In genomic region chr7:150380463-150380862, GRCh38 we compare ENCODE assay signal across 9 cellular contexts. TPM values are rescaled to one million over a fixed set of nuclear protein-coding genes. Genes with fewer than 3 reads are reported as not detected.
DNase-seq lines count a peak whose midpoint lies in the region; ATAC-seq, FAIRE-seq and TF ChIP-seq lines count a peak whose summit lies in the region.
"Had no signal": no experiment of that assay in that cellular context is flagged by ENCODE, and none has a peak within 500 bp of the region (broad histone marks: within the 10 kb centered on the region; RNA-seq: fewer than 3 reads in every experiment).

No MANE protein-coding gene starts in this region.

- WGBS in K562 (ENCODE audit: insufficient coverage, low coverage, missing lambda C conversion rate): 63% methylated on average over 11 of the region's 11 CpGs

- FAIRE-seq in K562 (lab: Jason Lieb, UNC): no peak

- peak overlapping the region; percentile 99 for H3K4me3 Mint-ChIP-seq in neural crest cell

- peak overlapping the region; percentile 64 to 81 for H3K9ac ChIP-seq in K562 (ENCODE audit: insufficient read depth in 1 of 2, low read depth in 2 of 2, low read length in 2 of 2)

- no peaks in the 10 kb centered on the region for H3K9me3 ChIP-seq in K562 (replicated peaks; ENCODE audit: control insufficient read depth, insufficient read depth, low read depth, low read length)

- in situ Hi-C loops in K562 (cut with MboI): no loop called here

- H3K36me3 ChIP-seq in GM06990 (ENCODE audit: control insufficient read depth, insufficient read depth, low read length) (peaks cover 2% of the 10 kb centered on the region), K562 (ENCODE audit: control insufficient read depth, insufficient read depth, low read length) (peaks cover 8% of the 10 kb centered on the region; the same call in 1 of the 3 replicates)

- no peak for TF ChIP-seq EP300 in K562 (IDR thresholded peaks at IDR 0.05; ENCODE audit: low read length)

- TF ChIP-seq POLR2A in K562 (conservative IDR thresholded peaks at IDR 0.05): no peak

- CTCF ChIA-PET in K562 (lab: Yijun Ruan, JAX; ENCODE audit: low intra/inter-chr PET ratio): no interaction called here

- no peak for TF ChIP-seq RAD21 in K562 (CRISPR knock-in tag; conservative IDR thresholded peaks at IDR 0.05 in 1 of 2, IDR thresholded peaks at IDR 0.05 in 1 of 2)

- ATAC-seq in HG02798 (IDR thresholded peaks at IDR 0.05; ENCODE audit: poor library complexity, unreplicated experiment) (peak; percentile 9), K562 (no peak), GM18519 (IDR thresholded peaks at IDR 0.05; ENCODE audit: low FRiP score, unreplicated experiment) (no peak)

- H3K79me2 ChIP-seq in K562 (ENCODE audit: control insufficient read depth, insufficient read depth, low read length): peaks cover 58% of the 10 kb centered on the region

- H2AFZ ChIP-seq in K562 (ENCODE audit: low read depth, low read length): no peak overlapping the region

- no peaks in the 10 kb centered on the region for H3K36me3 Mint-ChIP-seq in neural crest cell (ENCODE audit: low read depth)

- H4K20me1 ChIP-seq in K562 (replicated peaks; ENCODE audit: control insufficient read depth, insufficient read depth, low read length): peaks cover 32% of the 10 kb centered on the region

- no peaks in the 10 kb centered on the region for H3K27me3 ChIP-seq in GM06990 (replicated peaks; ENCODE audit: control insufficient read depth, insufficient read depth, low read length)
- H3K27me3 ChIP-seq in K562 (ENCODE audit: control insufficient read depth in 2 of 2, insufficient read depth in 2 of 2, low read length in 2 of 2): no peaks in the 10 kb centered on the region

- intact Hi-C loops in K562 (cut with micrococcal nuclease): no loop called here

- TF ChIP-seq CTCF in GM06990 (IDR thresholded peaks at IDR 0.05; ENCODE audit: insufficient read depth, low read length, poor library complexity, severe bottlenecking) (no peak), K562 (IDR thresholded peaks at IDR 0.05 in 2 of 3, conservative IDR thresholded peaks at IDR 0.05 in 1 of 3; ENCODE audit: insufficient read depth in 2 of 3, low read depth in 1 of 3, low read length in 3 of 3) (no peak; a peak in 1 of 6 replicates), neural crest cell (conservative IDR thresholded peaks at IDR 0.05) (no peak)

- BruUV-seq in K562 (replicated peaks; lab: Mats Ljungman, UMichigan): no TSS peak

- peak overlapping the region; percentile 99 for H3K4me2 ChIP-seq in K562 (ENCODE audit: insufficient read depth, low read length)

- peaks cover 10% of the 10 kb centered on the region for H3K9me1 ChIP-seq in K562 (ENCODE audit: control insufficient read depth, insufficient read depth, low read length)

- DNase-seq in GM06990 (ENCODE audit: extremely low read depth, insufficient read length): peak; percentile 53
- no peak for DNase-seq in K562 (ENCODE audit: extremely low read depth in 1 of 4, low spot score in 3 of 4)
- DNase-seq in neural crest cell (ENCODE audit: low read depth, low spot score): no peak
- DNase-seq in NOMO-1 (lab: John Stamatoyannopoulos, UW; ENCODE audit: unreplicated experiment in 2 of 2): no peak
- DNase-seq in KG1 (lab: John Stamatoyannopoulos, UW): no peak
- no peak for DNase-seq in NCI-H2171 treated with DMSO at 0.1 percent for 48 hours (lab: John Stamatoyannopoulos, UW)

- no peak overlapping the region for H3K27ac ChIP-seq in K562 (ENCODE audit: extremely low read depth, low read depth, low read length)

- H3K27ac Mint-ChIP-seq in neural crest cell (ENCODE audit: unreplicated experiment): peak overlapping the region; percentile 98

- no peaks in the 10 kb centered on the region for H3K9me3 Mint-ChIP-seq in neural crest cell

- H3K4me1 ChIP-seq in K562 (replicated peaks in 1 of 2; ENCODE audit: control insufficient read depth in 2 of 2, insufficient read depth in 2 of 2, low read length in 2 of 2): peaks cover 26 to 53% of the 10 kb centered on the region in 2 experiments

- peaks cover 81% of the 10 kb centered on the region for H3K4me1 Mint-ChIP-seq in neural crest cell

- H3K4me3 ChIP-seq in GM06990 (replicated peaks; ENCODE audit: low read depth, low read length) (peak overlapping the region; percentile 86), K562 (peak overlapping the region; percentile 96; the same call in 1 of the 2 replicates)

- no peaks in the 10 kb centered on the region for H3K27me3 Mint-ChIP-seq in neural crest cell (ENCODE audit: low read depth)

- POLR2A ChIA-PET in K562 (lab: Yijun Ruan, JAX): interaction anchor here (0.6 to 0.7 kb wide), 3 partner anchors 9 to 32 kb away, joined by 4 read pairs; no protein-coding TSS in a partner anchor

RNA-seq across cellular contexts. Expression of gene ZNF775, which starts 1.3 kb away (rescaled TPM):
- total RNA-seq in K562 (2011; cell fraction: chromatin; rRNA removed; ENCODE audit: low replicate concordance): 3.1 and 10.5 TPM in 2 replicates
- total RNA-seq in K562 (2011; cell fraction: nucleolus; rRNA removed): 12.0 and 14.7 TPM in 2 replicates
- total RNA-seq in K562 (2011; cell fraction: nucleoplasm; rRNA removed): 5.9 TPM in 2 replicates
- total RNA-seq in K562 (2014; rRNA removed) (18.6 and 21.8 TPM in 2 replicates), K562 (2014; rRNA removed; fragmentation: Illumina TruSeq; extraction: Trizol) (1.1 and 1.8 TPM in 2 replicates), K562 (2015; rRNA removed; fragmentation: Illumina TruSeq; extraction: Trizol) (5.5 and 5.7 TPM in 2 replicates), K562 (2021) (18.7 and 19.2 TPM in 2 replicates), neural crest cell (13.3 and 16.5 TPM in 2 replicates)
- polyA plus RNA-seq in K562 (2011; rRNA removed) (4.9 and 8.3 TPM in 2 replicates), K562 (2014; fragmentation: Illumina TruSeq; extraction: Trizol) (1.5 and 3.5 TPM in 2 replicates), K562 (2014; fragmentation: Nextera tagmentation; extraction: Ambion mirVana) (under 1 TPM; 0.04 to 0.20 TPM), K562 (2014; rRNA removed) (13.1 and 13.2 TPM in 2 replicates)
- 7.9 and 29.5 TPM in 2 replicates for polyA plus RNA-seq in K562 (2011; cell fraction: cytosol; rRNA removed)
- polyA plus RNA-seq in K562 (2011; cell fraction: nucleus; rRNA removed): 9.1 and 15.1 TPM in 2 replicates
- polyA plus RNA-seq in K562 (2012): 11.8 and 13.9 TPM in 2 replicates
- 1.3 and 1.6 TPM in 2 replicates for polyA minus RNA-seq in K562 (2011; rRNA and poly(A)+ RNA removed)
- polyA minus RNA-seq in K562 (2011; cell fraction: cytosol; rRNA and poly(A)+ RNA removed): 7.2 and 17.1 TPM in 2 replicates
- polyA minus RNA-seq in K562 (2011; cell fraction: nucleus; rRNA and poly(A)+ RNA removed): 4.3 and 5.3 TPM in 2 replicates

RNA-seq across cellular contexts. Expression of gene REPIN1, which starts 11.8 kb away (rescaled TPM):
- 109 and 296 TPM in 2 replicates for total RNA-seq in K562 (2011; cell fraction: chromatin; rRNA removed; ENCODE audit: low replicate concordance)
- 251 and 260 TPM in 2 replicates for total RNA-seq in K562 (2011; cell fraction: nucleolus; rRNA removed)
- 183 and 184 TPM in 2 replicates for total RNA-seq in K562 (2011; cell fraction: nucleoplasm; rRNA removed)
- total RNA-seq in K562 (2014; rRNA removed) (212 and 268 TPM in 2 replicates), K562 (2014; rRNA removed; fragmentation: Illumina TruSeq; extraction: Trizol) (46.9 and 56.8 TPM in 2 replicates), K562 (2015; rRNA removed; fragmentation: Illumina TruSeq; extraction: Trizol) (94.0 and 99.6 TPM in 2 replicates), K562 (2021) (277 and 283 TPM in 2 replicates), neural crest cell (212 and 224 TPM in 2 replicates)
- polyA plus RNA-seq in K562 (2011; rRNA removed) (130 and 189 TPM in 2 replicates), K562 (2014; fragmentation: Illumina TruSeq; extraction: Trizol) (94.3 and 120 TPM in 2 replicates), K562 (2014; fragmentation: Nextera tagmentation; extraction: Ambion mirVana) (10 to 100 TPM in 1 of 2 experiments, 1 to 10 TPM in 1; 8.1 to 11.0 TPM), K562 (2014; rRNA removed) (209 and 237 TPM in 2 replicates)
- 210 and 322 TPM in 2 replicates for polyA plus RNA-seq in K562 (2011; cell fraction: cytosol; rRNA removed)
- polyA plus RNA-seq in K562 (2011; cell fraction: nucleus; rRNA removed): 461 and 543 TPM in 2 replicates
- polyA plus RNA-seq in K562 (2012): 186 and 202 TPM in 2 replicates
- polyA minus RNA-seq in K562 (2011; rRNA and poly(A)+ RNA removed): 65.6 and 71.9 TPM in 2 replicates
- polyA minus RNA-seq in K562 (2011; cell fraction: cytosol; rRNA and poly(A)+ RNA removed): 96.6 and 122 TPM in 2 replicates
- 81.0 and 130 TPM in 2 replicates for polyA minus RNA-seq in K562 (2011; cell fraction: nucleus; rRNA and poly(A)+ RNA removed)

RNA-seq across cellular contexts. Expression of gene RARRES2, which starts 39.0 kb away (rescaled TPM):
- total RNA-seq in K562 (2011; cell fraction: chromatin; rRNA removed; ENCODE audit: low replicate concordance): not detected in 2 replicates
- total RNA-seq in K562 (2011; cell fraction: nucleolus; rRNA removed): not detected in 2 replicates
- total RNA-seq in K562 (2011; cell fraction: nucleoplasm; rRNA removed): not detected in 2 replicates
- total RNA-seq in K562 (2014; rRNA removed): not detected in 2 replicates
- not detected in 2 replicates for total RNA-seq in K562 (2014; rRNA removed; fragmentation: Illumina TruSeq; extraction: Trizol)
- total RNA-seq in K562 (2015; rRNA removed; fragmentation: Illumina TruSeq; extraction: Trizol): not detected in 2 replicates
- 1.7 and 1.8 TPM in 2 replicates for total RNA-seq in K562 (2021)
- polyA plus RNA-seq in K562 (2011; rRNA removed): 0.11 TPM in 1 of 2 replicates, not detected in the other
- 0.51 and 0.55 TPM in 2 replicates for polyA plus RNA-seq in K562 (2011; cell fraction: cytosol; rRNA removed)
- polyA plus RNA-seq in K562 (2011; cell fraction: nucleus; rRNA removed): 0.13 and 0.26 TPM in 2 replicates
- 0.21 and 0.33 TPM in 2 replicates for polyA plus RNA-seq in K562 (2012)
- not detected in 2 replicates for polyA plus RNA-seq in K562 (2014; fragmentation: Illumina TruSeq; extraction: Trizol)
- polyA plus RNA-seq in K562 (2014; fragmentation: Nextera tagmentation; extraction: Ambion mirVana): not detected
- polyA plus RNA-seq in K562 (2014; rRNA removed): 0.23 TPM in 1 of 2 replicates, not detected in the other
- not detected in 2 replicates for polyA minus RNA-seq in K562 (2011; rRNA and poly(A)+ RNA removed)
- not detected in 2 replicates for polyA minus RNA-seq in K562 (2011; cell fraction: cytosol; rRNA and poly(A)+ RNA removed)
- not detected in 2 replicates for polyA minus RNA-seq in K562 (2011; cell fraction: nucleus; rRNA and poly(A)+ RNA removed)
- 24.4 and 26.3 TPM in 2 replicates for total RNA-seq in neural crest cell

RNA-seq across cellular contexts. Expression of gene ACTR3C, which starts 57.1 kb away (rescaled TPM):
- 118 and 124 TPM in 2 replicates for total RNA-seq in K562 (2011; cell fraction: chromatin; rRNA removed; ENCODE audit: low replicate concordance)
- 77.7 and 87.2 TPM in 2 replicates for total RNA-seq in K562 (2011; cell fraction: nucleolus; rRNA removed)
- total RNA-seq in K562 (2011; cell fraction: nucleoplasm; rRNA removed): 81.8 and 110 TPM in 2 replicates
- total RNA-seq in K562 (2014; rRNA removed): 12.1 and 12.9 TPM in 2 replicates
- 14.2 and 16.9 TPM in 2 replicates for total RNA-seq in K562 (2014; rRNA removed; fragmentation: Illumina TruSeq; extraction: Trizol)
- 14.8 and 16.8 TPM in 2 replicates for total RNA-seq in K562 (2015; rRNA removed; fragmentation: Illumina TruSeq; extraction: Trizol)
- total RNA-seq in K562 (2021): 10.0 and 10.8 TPM in 2 replicates
- polyA plus RNA-seq in K562 (2011; rRNA removed): 28.1 and 35.4 TPM in 2 replicates
- polyA plus RNA-seq in K562 (2011; cell fraction: cytosol; rRNA removed): 13.0 and 26.1 TPM in 2 replicates
- polyA plus RNA-seq in K562 (2011; cell fraction: nucleus; rRNA removed): 30.3 and 45.3 TPM in 2 replicates
- 13.2 and 18.9 TPM in 2 replicates for polyA plus RNA-seq in K562 (2012)
- 12.2 and 13.4 TPM in 2 replicates for polyA plus RNA-seq in K562 (2014; fragmentation: Illumina TruSeq; extraction: Trizol)
- polyA plus RNA-seq in K562 (2014; fragmentation: Nextera tagmentation; extraction: Ambion mirVana): 10 to 100 TPM in 1 of 2 experiments, 1 to 10 TPM in 1; 9.0 to 13.3 TPM
- polyA plus RNA-seq in K562 (2014; rRNA removed): 14.9 and 16.9 TPM in 2 replicates
- polyA minus RNA-seq in K562 (2011; rRNA and poly(A)+ RNA removed): 61.6 and 72.6 TPM in 2 replicates
- 16.9 and 22.1 TPM in 2 replicates for polyA minus RNA-seq in K562 (2011; cell fraction: cytosol; rRNA and poly(A)+ RNA removed)
- 75.1 and 126 TPM in 2 replicates for polyA minus RNA-seq in K562 (2011; cell fraction: nucleus; rRNA and poly(A)+ RNA removed)
- 0.49 and 0.61 TPM in 2 replicates for total RNA-seq in neural crest cell

RNA-seq across cellular contexts. Expression of gene LRRC61, which starts 57.3 kb away (rescaled TPM):
- total RNA-seq in K562 (2011; cell fraction: chromatin; rRNA removed; ENCODE audit: low replicate concordance): 114 and 182 TPM in 2 replicates
- total RNA-seq in K562 (2011; cell fraction: nucleolus; rRNA removed): 129 and 134 TPM in 2 replicates
- 113 and 123 TPM in 2 replicates for total RNA-seq in K562 (2011; cell fraction: nucleoplasm; rRNA removed)
- total RNA-seq in K562 (2014; rRNA removed) (55.2 and 67.6 TPM in 2 replicates), K562 (2014; rRNA removed; fragmentation: Illumina TruSeq; extraction: Trizol) (16.8 and 18.7 TPM in 2 replicates), K562 (2015; rRNA removed; fragmentation: Illumina TruSeq; extraction: Trizol) (35.2 and 37.8 TPM in 2 replicates), K562 (2021) (49.5 and 50.6 TPM in 2 replicates), neural crest cell (23.2 and 26.3 TPM in 2 replicates)
- polyA plus RNA-seq in K562 (2011; rRNA removed) (54.3 and 76.9 TPM in 2 replicates), K562 (2014; fragmentation: Illumina TruSeq; extraction: Trizol) (18.4 and 35.6 TPM in 2 replicates), K562 (2014; fragmentation: Nextera tagmentation; extraction: Ambion mirVana) (1 to 10 TPM; 1.3 to 1.7 TPM), K562 (2014; rRNA removed) (42.0 and 46.5 TPM in 2 replicates)
- 138 and 194 TPM in 2 replicates for polyA plus RNA-seq in K562 (2011; cell fraction: cytosol; rRNA removed)
- polyA plus RNA-seq in K562 (2011; cell fraction: nucleus; rRNA removed): 125 and 205 TPM in 2 replicates
- 81.4 and 86.4 TPM in 2 replicates for polyA plus RNA-seq in K562 (2012)
- polyA minus RNA-seq in K562 (2011; rRNA and poly(A)+ RNA removed): 44.8 and 55.6 TPM in 2 replicates
- 94.8 and 130 TPM in 2 replicates for polyA minus RNA-seq in K562 (2011; cell fraction: cytosol; rRNA and poly(A)+ RNA removed)
- 89.0 and 106 TPM in 2 replicates for polyA minus RNA-seq in K562 (2011; cell fraction: nucleus; rRNA and poly(A)+ RNA removed)
- total RNA-seq: myocyte had no signal
